In genomic region chr13:41232715-41233114, GRCh38 we compare ENCODE assay signal across 18 cellular contexts.
"Had no signal": no experiment of that assay in that cellular context is flagged by ENCODE, and none has a peak within 500 bp of the region (broad histone marks: within the 10 kb centered on the region; RNA-seq: fewer than 3 reads in every experiment).

No MANE protein-coding gene starts in this region.

- H3K4me1 Mint-ChIP-seq: activated CD4-positive, alpha-beta T cell treated with anti-CD3 and anti-CD28 coated beads, Interleukin-2, amount 10 ng/mL, durations not matched to agents 7 days and 5 days had no signal

- H3K36me3 ChIP-seq: breast epithelium, uterus had no signal

- ATAC-seq: natural killer cell treated with Interleukin-12 subunit alpha and Interleukin-12 subunit beta and Interleukin-15 and Interleukin-18, amount 100 ng/mL, for 72 hours had no signal

- H3K4me1 ChIP-seq: breast epithelium, tibial nerve, uterus had no signal

- H3K27ac ChIP-seq: breast epithelium, tibial nerve, uterus had no signal

- DNase-seq: activated CD4-positive, alpha-beta T cell treated with anti-CD3 and anti-CD28 coated beads, Interleukin-2, amount 10 ng/mL, durations not matched to agents 7 days and 5 days; activated CD8-positive, alpha-beta memory T cell treated with anti-CD3 and anti-CD28 coated beads, Interleukin-2, amount 50 U/mL, for 48 hours; activated naive CD4-positive, alpha-beta T cell; aorta; dermis blood vessel endothelial cell; endodermal cell; erythroblast; hippocampal formation; posterior cingulate gyrus; retina; stimulated activated CD4-positive, alpha-beta T cell treated with anti-CD3 and anti-CD28 coated beads, Interleukin-2, amount 100 ng/mL, for 48 hours; stimulated activated naive CD4-positive, alpha-beta T cell; uterus had no signal

- H3K4me3 Mint-ChIP-seq: activated CD4-positive, alpha-beta T cell treated with anti-CD3 and anti-CD28 coated beads, Interleukin-2, amount 10 ng/mL, durations not matched to agents 7 days and 5 days; activated T-helper 1 cell treated with anti-CD3 and anti-CD28 coated beads, Interleukin-12 subunit alpha, Interleukin-12 subunit beta, Interleukin-2, Interleukin-4 antibody, amounts not matched to agents 30 ng/mL and 10 ng/mL and 1 ng/mL, durations not matched to agents 14 hours and 24 hours and 36 hours; endodermal cell; natural killer cell treated with Interleukin-12 subunit alpha and Interleukin-12 subunit beta and Interleukin-15 and Interleukin-18, amount 100 ng/mL, for 72 hours; T-helper 2 cell treated with Interferon-gamma antibody and Interleukin-4, amounts not matched to agents 5 μg/mL and 100 μg/mL, for 36 hours had no signal

- H3K27me3 Mint-ChIP-seq: activated CD4-positive, alpha-beta T cell treated with anti-CD3 and anti-CD28 coated beads, Interleukin-2, amount 10 ng/mL, durations not matched to agents 7 days and 5 days; natural killer cell treated with Interleukin-12 subunit alpha and Interleukin-12 subunit beta and Interleukin-15 and Interleukin-18, amount 100 ng/mL, for 72 hours had no signal

- H3K27me3 ChIP-seq: breast epithelium, tibial nerve, uterus had no signal

- H3K9me3 ChIP-seq: breast epithelium, tibial nerve, uterus had no signal

- H3K9me3 Mint-ChIP-seq: activated CD4-positive, alpha-beta T cell treated with anti-CD3 and anti-CD28 coated beads, Interleukin-2, amount 10 ng/mL, durations not matched to agents 7 days and 5 days; activated T-helper 1 cell treated with anti-CD3 and anti-CD28 coated beads, Interleukin-12 subunit alpha, Interleukin-12 subunit beta, Interleukin-2, Interleukin-4 antibody, amounts not matched to agents 30 ng/mL and 10 ng/mL and 1 ng/mL, durations not matched to agents 14 hours and 24 hours and 36 hours; endodermal cell; natural killer cell treated with Interleukin-12 subunit alpha and Interleukin-12 subunit beta and Interleukin-15 and Interleukin-18, amount 100 ng/mL, for 72 hours; T-helper 2 cell treated with Interferon-gamma antibody and Interleukin-4, amounts not matched to agents 5 μg/mL and 100 μg/mL, for 36 hours had no signal

- H3K4me3 ChIP-seq: breast epithelium, tibial nerve, uterus had no signal

- H3K27ac Mint-ChIP-seq: activated CD4-positive, alpha-beta T cell treated with anti-CD3 and anti-CD28 coated beads, Interleukin-2, amount 10 ng/mL, durations not matched to agents 7 days and 5 days; activated T-helper 1 cell treated with anti-CD3 and anti-CD28 coated beads, Interleukin-12 subunit alpha, Interleukin-12 subunit beta, Interleukin-2, Interleukin-4 antibody, amounts not matched to agents 30 ng/mL and 10 ng/mL and 1 ng/mL, durations not matched to agents 14 hours and 24 hours and 36 hours; endodermal cell; T-helper 2 cell treated with Interferon-gamma antibody and Interleukin-4, amounts not matched to agents 5 μg/mL and 100 μg/mL, for 36 hours had no signal
